Comparison of ENCODE assay signal across 17 cellular contexts in the genomic region with DNA sequence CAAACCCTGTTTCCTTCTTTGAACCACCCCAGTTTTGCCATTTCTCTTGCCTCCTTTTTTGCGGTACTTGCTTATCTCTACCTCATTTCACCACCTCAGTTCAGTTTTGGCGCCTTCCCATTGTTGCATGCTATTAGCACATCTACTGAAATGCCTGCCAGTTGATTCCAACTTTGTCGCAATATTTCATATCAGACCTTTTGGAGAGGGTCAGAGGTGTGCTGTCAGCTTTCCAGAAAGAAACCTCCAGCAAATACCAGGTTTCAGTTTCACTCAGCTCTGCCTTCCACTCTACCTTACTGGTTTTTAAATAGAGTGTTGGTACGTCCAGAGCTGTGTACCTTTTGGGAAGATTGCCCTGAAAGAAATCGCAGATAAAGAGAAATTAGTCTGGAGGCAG.
"Had no signal": no experiment of that assay in that cellular context is flagged by ENCODE, and none has a peak within 500 bp of the region (broad histone marks: within the 10 kb centered on the region; RNA-seq: fewer than 3 reads in every experiment).

No MANE protein-coding gene starts in this region.

- H3K27ac ChIP-seq: brain microvascular endothelial cell, gastroesophageal sphincter, heart left ventricle, thyroid gland had no signal

- H3K9me3 Mint-ChIP-seq: nephron, T-cell had no signal

- H3K36me3 ChIP-seq: brain microvascular endothelial cell, gastroesophageal sphincter, heart left ventricle, thyroid gland had no signal

- H3K27ac Mint-ChIP-seq: activated CD4-positive, alpha-beta T cell treated with anti-CD3 and anti-CD28 coated beads for 36 hours; activated naive CD8-positive, alpha-beta T cell treated with anti-CD3 and anti-CD28 coated beads, Interleukin-2, amount 10 ng/mL, durations not matched to agents 7 days and 5 days; nephron; T-cell; WTC11 had no signal

- H3K4me1 ChIP-seq: gastroesophageal sphincter, heart left ventricle, thyroid gland had no signal

- H3K36me3 Mint-ChIP-seq: activated naive CD8-positive, alpha-beta T cell treated with anti-CD3 and anti-CD28 coated beads, Interleukin-2, amount 10 ng/mL, durations not matched to agents 7 days and 5 days; T-cell; WTC11 had no signal

- H3K4me3 Mint-ChIP-seq: activated CD4-positive, alpha-beta T cell treated with anti-CD3 and anti-CD28 coated beads for 36 hours; activated naive CD8-positive, alpha-beta T cell treated with anti-CD3 and anti-CD28 coated beads, Interleukin-2, amount 10 ng/mL, durations not matched to agents 7 days and 5 days; nephron; T-cell; WTC11 had no signal

- H3K4me3 ChIP-seq: gastroesophageal sphincter, heart left ventricle, thyroid gland had no signal

- H3K4me1 Mint-ChIP-seq: nephron, T-cell, WTC11 had no signal

- ATAC-seq: activated CD4-positive, alpha-beta T cell treated with anti-CD3 and anti-CD28 coated beads for 36 hours; gastroesophageal sphincter; T-cell; WTC11 had no signal

- H3K27me3 ChIP-seq: brain microvascular endothelial cell, gastroesophageal sphincter, heart left ventricle, thyroid gland had no signal

- H3K9me3 ChIP-seq: gastroesophageal sphincter, heart left ventricle, thyroid gland had no signal

- DNase-seq: activated CD4-positive, alpha-beta T cell treated with anti-CD3 and anti-CD28 coated beads for 36 hours; activated CD4-positive, alpha-beta T cell treated with anti-CD3 and anti-CD28 coated beads, Interleukin-2, amount 50 U/mL, for 48 hours; activated naive CD4-positive, alpha-beta T cell; activated naive CD8-positive, alpha-beta T cell treated with anti-CD3 and anti-CD28 coated beads, Interleukin-2, amount 10 ng/mL, durations not matched to agents 7 days and 5 days; anterior cingulate cortex; brain microvascular endothelial cell; cortex of kidney; erythroblast; heart left ventricle; midbrain; stimulated activated CD8-positive, alpha-beta memory T cell treated with anti-CD3 and anti-CD28 coated beads, Interleukin-4, amount 100 ng/mL, for 48 hours; stimulated activated naive CD4-positive, alpha-beta T cell; T-cell; thyroid gland had no signal
